Comparison of ENCODE assay signal across 27 cellular contexts in the genomic region with DNA sequence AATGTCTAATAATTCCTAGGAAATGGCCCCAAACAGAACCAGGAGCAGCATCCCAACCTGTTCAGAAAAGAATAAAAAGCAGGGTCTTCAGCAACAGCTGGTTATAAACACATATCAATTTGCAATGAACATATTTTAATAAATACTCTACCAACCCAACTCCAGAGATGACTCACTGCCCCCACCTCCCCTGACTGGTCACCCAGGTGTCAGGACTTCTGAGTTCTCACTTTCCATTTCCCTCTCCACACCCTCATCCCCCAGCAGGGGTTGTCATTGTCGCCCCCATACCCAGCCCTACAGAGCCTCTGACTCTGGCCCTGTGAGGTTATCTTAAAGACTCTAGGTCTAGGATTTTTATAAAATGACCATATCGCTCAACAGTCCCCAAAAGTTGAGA. TPM values are rescaled to one million over a fixed set of nuclear protein-coding genes. Genes with fewer than 3 reads are reported as not detected.
"Had no signal": no experiment of that assay in that cellular context is flagged by ENCODE, and none has a peak within 500 bp of the region (broad histone marks: within the 10 kb centered on the region; RNA-seq: fewer than 3 reads in every experiment).

No MANE protein-coding gene starts in this region.

- H3K4me3 ChIP-seq: coronary artery, esophagus squamous epithelium, gastroesophageal sphincter, right lobe of liver, skin epidermis, transverse colon, uterus had no signal

- FAIRE-seq: bronchial epithelial cell, islet of Langerhans had no signal

- H3K4me3 Mint-ChIP-seq: activated CD4-positive, alpha-beta T cell treated with anti-CD3 and anti-CD28 coated beads, Interleukin-2, amount 10 ng/mL, durations not matched to agents 24 days and 14 days; activated naive CD8-positive, alpha-beta T cell treated with anti-CD3 and anti-CD28 coated beads, Interleukin-2, amount 10 ng/mL, durations not matched to agents 7 days and 5 days; activated T-cell treated with anti-CD3 and anti-CD28 coated beads, Interleukin-2, amount 50 U/mL, for 4 hours; memory B cell; nephron progenitor cell had no signal

- H3K9me3 ChIP-seq: esophagus squamous epithelium, gastroesophageal sphincter, right lobe of liver, transverse colon, uterus had no signal

- H3K4me1 ChIP-seq: esophagus squamous epithelium, gastroesophageal sphincter, parathyroid adenoma, right lobe of liver, transverse colon, uterus had no signal

- H3K36me3 Mint-ChIP-seq: activated naive CD8-positive, alpha-beta T cell treated with anti-CD3 and anti-CD28 coated beads, Interleukin-2, amount 10 ng/mL, durations not matched to agents 7 days and 5 days had no signal

- H3K27me3 ChIP-seq: esophagus squamous epithelium, gastroesophageal sphincter, right lobe of liver, transverse colon, uterus had no signal

- ATAC-seq: activated T-cell treated with anti-CD3 and anti-CD28 coated beads, Interleukin-2, amount 50 U/mL, for 4 hours; gastroesophageal sphincter; right lobe of liver had no signal

- H3K9ac ChIP-seq: parathyroid adenoma had no signal

- H3K27ac ChIP-seq: coronary artery, esophagus squamous epithelium, gastroesophageal sphincter, parathyroid adenoma, right lobe of liver, skin epidermis, transverse colon, uterus had no signal

- H2AFZ ChIP-seq: parathyroid adenoma had no signal

- H3K4me1 Mint-ChIP-seq: memory B cell had no signal

- H3K79me2 ChIP-seq: parathyroid adenoma had no signal

- H3K27me3 Mint-ChIP-seq: activated CD4-positive, alpha-beta T cell treated with anti-CD3 and anti-CD28 coated beads, Interleukin-2, amount 10 ng/mL, durations not matched to agents 24 days and 14 days; activated naive CD8-positive, alpha-beta T cell treated with anti-CD3 and anti-CD28 coated beads, Interleukin-2, amount 10 ng/mL, durations not matched to agents 7 days and 5 days; memory B cell had no signal

- H3K36me3 ChIP-seq: esophagus squamous epithelium, gastroesophageal sphincter, right lobe of liver, transverse colon, uterus had no signal

- DNase-seq: activated CD4-positive, alpha-beta T cell treated with anti-CD3 and anti-CD28 coated beads, Interleukin-2, amount 10 ng/mL, durations not matched to agents 24 days and 14 days; activated naive CD4-positive, alpha-beta T cell treated with Interleukin-2 at 50 U/mL for 16 hours; activated naive CD8-positive, alpha-beta T cell treated with anti-CD3 and anti-CD28 coated beads, Interleukin-2, amount 10 ng/mL, durations not matched to agents 7 days and 5 days; activated T-cell treated with anti-CD3 and anti-CD28 coated beads, Interleukin-2, amount 50 U/mL, for 4 hours; amygdala; cerebellar nuclear complex; esophagus squamous epithelium; head of caudate nucleus; hypothalamus; nephron progenitor cell; nucleus accumbens; right lobe of liver; stimulated activated CD4-positive, alpha-beta T cell treated with anti-CD3 and anti-CD28 coated beads, Interleukin-1b, Interleukin-23, amount 100 ng/mL, for 48 hours; T-helper 9 cell; transverse colon; uterus had no signal

- H3K27ac Mint-ChIP-seq: activated CD4-positive, alpha-beta T cell treated with anti-CD3 and anti-CD28 coated beads, Interleukin-2, amount 10 ng/mL, durations not matched to agents 24 days and 14 days; activated naive CD8-positive, alpha-beta T cell treated with anti-CD3 and anti-CD28 coated beads, Interleukin-2, amount 10 ng/mL, durations not matched to agents 7 days and 5 days; activated T-helper 2 cell treated with anti-CD3 and anti-CD28 coated beads, Interferon-gamma antibody, Interleukin-2, Interleukin-4, amounts not matched to agents 10 μg/mL and 5 μg/mL and 100 μg/mL, durations not matched to agents 14 hours and 24 hours and 36 hours; memory B cell; nephron progenitor cell had no signal

- H3K9me3 Mint-ChIP-seq: activated CD4-positive, alpha-beta T cell treated with anti-CD3 and anti-CD28 coated beads, Interleukin-2, amount 10 ng/mL, durations not matched to agents 24 days and 14 days; activated naive CD8-positive, alpha-beta T cell treated with anti-CD3 and anti-CD28 coated beads, Interleukin-2, amount 10 ng/mL, durations not matched to agents 7 days and 5 days; activated T-cell treated with anti-CD3 and anti-CD28 coated beads, Interleukin-2, amount 50 U/mL, for 4 hours; activated T-helper 2 cell treated with anti-CD3 and anti-CD28 coated beads, Interferon-gamma antibody, Interleukin-2, Interleukin-4, amounts not matched to agents 10 μg/mL and 5 μg/mL and 100 μg/mL, durations not matched to agents 14 hours and 24 hours and 36 hours; memory B cell; nephron progenitor cell had no signal

RNA-seq across cellular contexts. Expression of a gene that starts 6.9 kb away (rescaled TPM):
- total RNA-seq: activated CD4-positive, alpha-beta T cell treated with anti-CD3 and anti-CD28 coated beads, Interleukin-2, amount 10 ng/mL, durations not matched to agents 24 days and 14 days; activated naive CD8-positive, alpha-beta T cell treated with anti-CD3 and anti-CD28 coated beads, Interleukin-2, amount 10 ng/mL, durations not matched to agents 7 days and 5 days; activated T-cell treated with anti-CD3 and anti-CD28 coated beads, Interleukin-2, amount 50 U/mL, for 4 hours; activated T-helper 2 cell treated with anti-CD3 and anti-CD28 coated beads, Interferon-gamma antibody, Interleukin-2, Interleukin-4, amounts not matched to agents 10 μg/mL and 5 μg/mL and 100 μg/mL, durations not matched to agents 14 hours and 24 hours and 36 hours; bronchial epithelial cell; esophagus squamous epithelium; liver; myocyte; right lobe of liver; T-helper 1 cell treated with Interleukin-12 subunit alpha and Interleukin-12 subunit beta and Interleukin-4 antibody, amounts not matched to agents 30 ng/mL and 1 ng/mL, for 36 hours; transverse colon had no signal
